Comparison of ENCODE assay signal across 17 cellular contexts in the genomic region with DNA sequence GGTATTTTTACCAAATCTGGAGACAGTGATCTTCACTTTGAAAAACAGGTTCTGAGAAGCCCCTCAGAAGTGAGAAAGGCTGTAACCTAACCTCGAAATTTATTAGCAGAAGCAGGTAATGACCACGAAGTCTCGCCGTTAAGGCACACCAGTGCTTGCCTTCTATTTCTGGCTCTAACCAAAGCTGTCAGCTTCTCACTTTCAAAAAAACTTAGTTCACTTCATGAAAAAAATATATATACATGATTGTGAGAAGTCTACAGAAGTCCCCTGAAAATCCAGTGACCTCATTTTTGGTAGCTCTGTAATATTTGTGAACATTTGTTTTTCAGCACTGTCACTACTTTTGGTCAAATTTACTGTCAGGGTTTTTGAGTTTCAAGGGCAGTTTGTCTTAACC. TPM values are rescaled to one million over a fixed set of nuclear protein-coding genes. Genes with fewer than 3 reads are reported as not detected.
A peak's percentile ranks its signal among the peaks of the same experiment; 100 is the strongest.
DNase-seq lines count a peak whose midpoint lies in the region; ATAC-seq and TF ChIP-seq lines count a peak whose summit lies in the region.
"Had no signal": no experiment of that assay in that cellular context is flagged by ENCODE, and none has a peak within 500 bp of the region (broad histone marks: within the 10 kb centered on the region; RNA-seq: fewer than 3 reads in every experiment).

No MANE protein-coding gene starts in this region.

- H3K36me3 Mint-ChIP-seq in type B pancreatic cell = no peaks in the 10 kb centered on the region
- no peaks in the 10 kb centered on the region for H3K36me3 Mint-ChIP-seq in CD8-positive, alpha-beta T cell

- peaks cover 9% of the 10 kb centered on the region for H3K4me1 Mint-ChIP-seq in type B pancreatic cell (ENCODE audit: unreplicated experiment)
- H3K4me1 Mint-ChIP-seq in CD8-positive, alpha-beta T cell (ENCODE audit: low read depth) = no peaks in the 10 kb centered on the region
- H3K4me1 Mint-ChIP-seq: H9 had no signal

- no peaks in the 10 kb centered on the region for H3K9me3 Mint-ChIP-seq in type B pancreatic cell
- no peaks in the 10 kb centered on the region for H3K9me3 Mint-ChIP-seq in CD8-positive, alpha-beta T cell
- H3K9me3 Mint-ChIP-seq: activated naive CD4-positive, alpha-beta T cell treated with anti-CD3 and anti-CD28 coated beads for 36 hours; dendritic cell treated with granulocyte-macrophage colony-stimulating factor and Interleukin-4, amounts not matched to agents 40 ng/mL and 50 ng/mL, for 4 days; H9 had no signal

- no peak overlapping the region for H3K4me3 ChIP-seq in right cardiac atrium (ENCODE audit: low read length)
- no peak overlapping the region for H3K4me3 ChIP-seq in CD8-positive, alpha-beta T cell (ENCODE audit: low read depth, low read length)
- H3K4me3 ChIP-seq: gastrocnemius medialis, suprapubic skin had no signal

- ATAC-seq in left ventricle myocardium superior = peak; percentile 11
- ATAC-seq in right cardiac atrium = no peak
- peak; percentile 81 for ATAC-seq in GM21717 (IDR thresholded peaks at IDR 0.05; ENCODE audit: unreplicated experiment)
- ATAC-seq in HG03342 (IDR thresholded peaks at IDR 0.05; ENCODE audit: unreplicated experiment) = peak; percentile 60
- no peak for ATAC-seq in CD8-positive, alpha-beta T cell

- no peak overlapping the region for H3K4me3 Mint-ChIP-seq in type B pancreatic cell
- no peak overlapping the region for H3K4me3 Mint-ChIP-seq in CD8-positive, alpha-beta T cell
- H3K4me3 Mint-ChIP-seq: activated naive CD4-positive, alpha-beta T cell treated with anti-CD3 and anti-CD28 coated beads for 36 hours; dendritic cell treated with granulocyte-macrophage colony-stimulating factor and Interleukin-4, amounts not matched to agents 40 ng/mL and 50 ng/mL, for 4 days; H9 had no signal

- CTCF ChIA-PET in CD8-positive, alpha-beta T cell (lab: Charles Lee) = interaction anchor here (0.7 kb wide), 1 partner anchor 28 kb away, joined by 4 read pairs; no protein-coding TSS in a partner anchor

- POLR2A ChIA-PET in CD8-positive, alpha-beta T cell (lab: Charles Lee) = interaction anchor here (0.6 kb wide), 1 partner anchor 30 kb away, joined by 3 read pairs; no protein-coding TSS in a partner anchor

- no peaks in the 10 kb centered on the region for H3K9me3 ChIP-seq in right cardiac atrium (ENCODE audit: control insufficient read depth, low read length)
- H3K9me3 ChIP-seq in CD8-positive, alpha-beta T cell (ENCODE audit: low read length) = no peaks in the 10 kb centered on the region
- H3K9me3 ChIP-seq: gastrocnemius medialis, suprapubic skin had no signal

- H3K36me3 ChIP-seq in CD8-positive, alpha-beta T cell (ENCODE audit: insufficient read depth, low read length) = no peaks in the 10 kb centered on the region
- H3K36me3 ChIP-seq: gastrocnemius medialis, suprapubic skin had no signal

- no peaks in the 10 kb centered on the region for H3K4me1 ChIP-seq in right cardiac atrium (ENCODE audit: control insufficient read depth, insufficient read depth, low read length)
- H3K4me1 ChIP-seq in CD8-positive, alpha-beta T cell (ENCODE audit: insufficient read depth, low read length) = no peaks in the 10 kb centered on the region

- TF ChIP-seq CTCF in type B pancreatic cell (conservative IDR thresholded peaks at IDR 0.05) = no peak
- TF ChIP-seq CTCF in CD8-positive, alpha-beta T cell (IDR thresholded peaks at IDR 0.05) = no peak

- no peak overlapping the region for H3K27ac ChIP-seq in right cardiac atrium (ENCODE audit: low read length)
- no peak overlapping the region for H3K27ac ChIP-seq in CD8-positive, alpha-beta T cell (ENCODE audit: low read depth, low read length)
- H3K27ac ChIP-seq: gastrocnemius medialis, suprapubic skin had no signal

- H3K27ac Mint-ChIP-seq in type B pancreatic cell = peak overlapping the region; percentile 4
- H3K27ac Mint-ChIP-seq in CD8-positive, alpha-beta T cell = no peak overlapping the region
- H3K27ac Mint-ChIP-seq: activated naive CD4-positive, alpha-beta T cell treated with anti-CD3 and anti-CD28 coated beads for 36 hours; H9; progenitor cell of endocrine pancreas had no signal

- no peaks in the 10 kb centered on the region for H3K27me3 ChIP-seq in right cardiac atrium (ENCODE audit: control insufficient read depth, insufficient read depth)
- no peaks in the 10 kb centered on the region for H3K27me3 ChIP-seq in CD8-positive, alpha-beta T cell (ENCODE audit: insufficient read depth, low read length)
- H3K27me3 ChIP-seq: suprapubic skin had no signal

- intact Hi-C loops in left ventricle myocardium superior (cut with micrococcal nuclease) = no loop called here
- intact Hi-C loops in right cardiac atrium (cut with DNase I) = no loop called here
- intact Hi-C loops in CD8-positive, alpha-beta T cell (cut with DNase I, micrococcal nuclease) = no loop called here

- WGBS in right cardiac atrium = 66% methylated on average over 4 of the region's 4 CpGs

- H3K27me3 Mint-ChIP-seq in type B pancreatic cell = no peaks in the 10 kb centered on the region
- H3K27me3 Mint-ChIP-seq in CD8-positive, alpha-beta T cell (ENCODE audit: low read depth) = no peaks in the 10 kb centered on the region
- H3K27me3 Mint-ChIP-seq: dendritic cell treated with granulocyte-macrophage colony-stimulating factor and Interleukin-4, amounts not matched to agents 40 ng/mL and 50 ng/mL, for 4 days had no signal

- DNase-seq in left ventricle myocardium superior (no peak), right cardiac atrium (no peak), type B pancreatic cell (ENCODE audit: extremely low spot score, unreplicated experiment) (no peak), amniotic stem cell (lab: John Stamatoyannopoulos, UW) (no peak), mesenteric fat pad (ENCODE audit: low spot score) (no peak)
- no peak for DNase-seq in CD8-positive, alpha-beta T cell
- DNase-seq: activated CD4-positive, alpha-beta T cell treated with anti-CD3 and anti-CD28 coated beads for 1 hour; activated naive CD4-positive, alpha-beta T cell treated with anti-CD3 and anti-CD28 coated beads for 36 hours; gastrocnemius medialis; H9; mammary epithelial cell; NCI-H2171 had no signal

RNA-seq across cellular contexts. Expression of a gene that starts 19.1 kb away (rescaled TPM):
- total RNA-seq in left ventricle myocardium superior = 284 TPM
- total RNA-seq in right cardiac atrium = 100 to 1,000 TPM; 250 to 348 (median 260) TPM
- polyA plus RNA-seq in right cardiac atrium = 104 TPM
- total RNA-seq in type B pancreatic cell (ENCODE audit: low replicate concordance) = 60.5 and 75.7 TPM in 2 replicates
- total RNA-seq in CD8-positive, alpha-beta T cell = 100 to 1,000 TPM; 255 to 267 TPM
- 159 TPM for total RNA-seq in mesenteric fat pad

Comparison
In these comparisons a context has a peak if more than half of its experiments do, and no peak if none do; other contexts are left out.
1. ATAC-seq: peak in left ventricle myocardium superior (single experiment), GM21717 (single experiment) and HG03342 (single experiment); none in right cardiac atrium (0 of 2) and CD8-positive, alpha-beta T cell (single experiment).